Comparison of ENCODE assay signal across 19 cellular contexts in the genomic region with DNA sequence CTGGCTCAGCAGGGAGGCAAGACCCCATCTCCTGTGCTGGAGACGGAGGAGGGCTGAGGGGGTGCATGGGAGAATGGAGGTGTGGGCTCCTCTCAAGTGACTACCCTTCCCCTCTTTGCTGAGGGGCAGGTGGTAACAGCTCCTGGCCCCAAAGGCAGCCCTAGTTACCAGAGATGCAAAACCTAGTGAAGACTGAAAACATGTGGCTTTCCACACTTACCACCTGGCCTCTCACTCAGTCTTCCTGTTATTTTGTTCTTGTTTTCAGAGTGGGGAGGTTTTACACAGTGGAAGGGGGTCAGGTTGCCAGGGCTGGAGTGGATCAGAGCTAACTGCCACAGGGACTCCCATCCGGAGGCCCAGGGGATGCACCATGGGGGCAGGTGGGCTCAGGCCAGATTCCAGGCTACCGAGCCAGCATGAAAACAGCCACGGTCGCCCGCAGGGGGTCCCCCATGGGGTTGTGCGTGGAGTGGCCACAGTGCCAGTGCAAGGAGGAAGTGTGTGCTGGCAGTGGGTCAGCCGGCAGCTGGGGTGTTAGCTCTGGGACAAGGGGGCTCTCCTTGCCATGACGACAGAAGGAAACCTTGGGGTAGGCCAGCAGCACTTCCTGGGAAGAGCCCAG. TPM values are rescaled to one million over a fixed set of nuclear protein-coding genes. Genes with fewer than 3 reads are reported as not detected.
DNase-seq lines count a peak whose midpoint lies in the region; ATAC-seq, FAIRE-seq and TF ChIP-seq lines count a peak whose summit lies in the region.
"Had no signal": no experiment of that assay in that cellular context is flagged by ENCODE, and none has a peak within 500 bp of the region (broad histone marks: within the 10 kb centered on the region; RNA-seq: fewer than 3 reads in every experiment).

No MANE protein-coding gene starts in this region.

- H3K4me1 Mint-ChIP-seq in activated CD8-positive, alpha-beta memory T cell treated with anti-CD3 and anti-CD28 coated beads, Interleukin-2, amount 10 ng/mL, durations not matched to agents 7 days and 5 days: peaks cover 29% of the 10 kb centered on the region
- peaks cover 10 to 34% (median 18%) of the 10 kb centered on the region in 4 donors for H3K4me1 Mint-ChIP-seq in CD4-positive, alpha-beta memory T cell
- H3K4me1 Mint-ChIP-seq in natural killer cell: peaks cover 33 to 46% of the 10 kb centered on the region in 2 donors

- no peaks in the 10 kb centered on the region for H3K27me3 ChIP-seq in CD4-positive, alpha-beta memory T cell (ENCODE audit: insufficient read depth, low read length)
- H3K27me3 ChIP-seq in bronchial epithelial cell (ENCODE audit: control insufficient read depth, insufficient read depth, low read length): peaks cover 5% of the 10 kb centered on the region
- H3K27me3 ChIP-seq: BLaER1 treated with 17β-estradiol and CSF1 and Interleukin-3, amounts not matched to agents 10 nM and 100 nM; MG63 had no signal

- CTCF ChIA-PET in activated CD8-positive, alpha-beta memory T cell treated with anti-CD3 and anti-CD28 coated beads, Interleukin-2, amount 10 ng/mL, durations not matched to agents 7 days and 5 days (lab: Charles Lee): interaction anchor here (1.0 kb wide), 1 partner anchor 720 kb away, joined by 3 read pairs; no protein-coding TSS in a partner anchor
- CTCF ChIA-PET in CD4-positive, alpha-beta memory T cell (lab: Charles Lee; ENCODE audit: partially characterized antibody): interaction anchor here (0.9 kb wide), 1 partner anchor 30 kb away, joined by 4 read pairs; no protein-coding TSS in a partner anchor

- no peaks in the 10 kb centered on the region for H3K36me3 ChIP-seq in CD4-positive, alpha-beta memory T cell (ENCODE audit: insufficient read depth, low read length)
- no peaks in the 10 kb centered on the region for H3K36me3 ChIP-seq in bronchial epithelial cell (ENCODE audit: control insufficient read depth, insufficient read depth, low read length)
- H3K36me3 ChIP-seq: BLaER1 treated with 17β-estradiol and CSF1 and Interleukin-3, amounts not matched to agents 10 nM and 100 nM; MG63 had no signal

- peak overlapping the region; percentile 5 for H3K27ac Mint-ChIP-seq in activated CD8-positive, alpha-beta memory T cell treated with anti-CD3 and anti-CD28 coated beads, Interleukin-2, amount 10 ng/mL, durations not matched to agents 7 days and 5 days
- peak overlapping the region in 5 of 7 donors; percentile 2 to 87 (median 70) for H3K27ac Mint-ChIP-seq in CD4-positive, alpha-beta memory T cell
- peak overlapping the region; percentile 25 to 53 for H3K27ac Mint-ChIP-seq in natural killer cell

- TF ChIP-seq CTCF in bronchial epithelial cell (IDR thresholded peaks at IDR 0.05; ENCODE audit: insufficient read depth, low read length, severe bottlenecking) (no peak), natural killer cell (IDR thresholded peaks at IDR 0.05) (no peak)

- H3K9me3 Mint-ChIP-seq in activated CD8-positive, alpha-beta memory T cell treated with anti-CD3 and anti-CD28 coated beads, Interleukin-2, amount 10 ng/mL, durations not matched to agents 7 days and 5 days (ENCODE audit: low read depth): peaks cover 2% of the 10 kb centered on the region
- H3K9me3 Mint-ChIP-seq in CD4-positive, alpha-beta memory T cell: peaks cover 0 to 6% (median 0%) of the 10 kb centered on the region in 8 donors
- no peaks in the 10 kb centered on the region for H3K9me3 Mint-ChIP-seq in natural killer cell

- no peak overlapping the region for H3K4me3 ChIP-seq in CD4-positive, alpha-beta memory T cell (ENCODE audit: low read length in 2 of 2)
- H3K4me3 ChIP-seq in bronchial epithelial cell (ENCODE audit: low read depth, low read length): no peak overlapping the region
- H3K4me3 ChIP-seq: BLaER1 treated with 17β-estradiol and CSF1 and Interleukin-3, amounts not matched to agents 10 nM and 100 nM; MG63 had no signal

- peak; percentile 83 for FAIRE-seq in bronchial epithelial cell (lab: Jason Lieb, UNC)
- FAIRE-seq: A204.1, GM12892 had no signal

- peaks cover 4% of the 10 kb centered on the region for H3K4me1 ChIP-seq in CD4-positive, alpha-beta memory T cell (ENCODE audit: insufficient read depth, low read length)

- no peaks in the 10 kb centered on the region for H3K9me3 ChIP-seq in CD4-positive, alpha-beta memory T cell (ENCODE audit: control insufficient read depth in 1 of 2, low read length in 2 of 2)
- H3K9me3 ChIP-seq: MG63 had no signal

- no peak overlapping the region for H3K4me3 Mint-ChIP-seq in activated CD8-positive, alpha-beta memory T cell treated with anti-CD3 and anti-CD28 coated beads, Interleukin-2, amount 10 ng/mL, durations not matched to agents 7 days and 5 days
- peak overlapping the region in 2 of 8 donors; percentile 57 to 60 for H3K4me3 Mint-ChIP-seq in CD4-positive, alpha-beta memory T cell
- H3K4me3 Mint-ChIP-seq in natural killer cell: peak overlapping the region; percentile 60

- peaks cover 10% of the 10 kb centered on the region for H3K27me3 Mint-ChIP-seq in activated CD8-positive, alpha-beta memory T cell treated with anti-CD3 and anti-CD28 coated beads, Interleukin-2, amount 10 ng/mL, durations not matched to agents 7 days and 5 days
- H3K27me3 Mint-ChIP-seq in CD4-positive, alpha-beta memory T cell: peaks cover 10 to 12% of the 10 kb centered on the region in 2 donors
- peaks cover 2 to 10% of the 10 kb centered on the region in 2 donors for H3K27me3 Mint-ChIP-seq in natural killer cell (ENCODE audit: low read depth in 2 of 2)

- H3K36me3 Mint-ChIP-seq in activated CD8-positive, alpha-beta memory T cell treated with anti-CD3 and anti-CD28 coated beads, Interleukin-2, amount 10 ng/mL, durations not matched to agents 7 days and 5 days: peaks cover 3% of the 10 kb centered on the region
- H3K36me3 Mint-ChIP-seq in CD4-positive, alpha-beta memory T cell: no peaks in the 10 kb centered on the region
- no peaks in the 10 kb centered on the region for H3K36me3 Mint-ChIP-seq in natural killer cell

- H3K27ac ChIP-seq in CD4-positive, alpha-beta memory T cell (ENCODE audit: low read depth, low read length): no peak overlapping the region
- H3K27ac ChIP-seq: BLaER1 treated with 17β-estradiol and CSF1 and Interleukin-3, amounts not matched to agents 10 nM and 100 nM had no signal

- POLR2A ChIA-PET in CD4-positive, alpha-beta memory T cell (lab: Charles Lee; ENCODE audit: partially characterized antibody): interaction anchor here (1.1 kb wide), 1 partner anchor 71 kb away, joined by 4 read pairs; a partner anchor contains a TSS

- no peak for DNase-seq in activated CD8-positive, alpha-beta memory T cell treated with anti-CD3 and anti-CD28 coated beads, Interleukin-2, amount 10 ng/mL, durations not matched to agents 7 days and 5 days
- DNase-seq in activated CD8-positive, alpha-beta memory T cell treated with anti-CD3 and anti-CD28 coated beads for 24 hours: no peak
- no peak for DNase-seq in CD4-positive, alpha-beta memory T cell
- DNase-seq in bronchial epithelial cell (ENCODE audit: low read depth) (no peak), natural killer cell (no peak), mesenteric fat pad (ENCODE audit: low spot score) (no peak)
- DNase-seq: COR-L47, DMS153, MG63, NCI-H1092 treated with DMSO at 0.1 percent for 48 hours, NCI-H2107, NCI-H226, NCI-H526, SHP77 treated with DMSO at 0.1 percent for 48 hours had no signal

- intact Hi-C loops in CD4-positive, alpha-beta memory T cell (cut with micrococcal nuclease): no loop called here
- intact Hi-C loops in natural killer cell (cut with micrococcal nuclease): no loop called here

- no peak for ATAC-seq in activated CD8-positive, alpha-beta memory T cell treated with anti-CD3 and anti-CD28 coated beads, Interleukin-2, amount 10 ng/mL, durations not matched to agents 7 days and 5 days
- ATAC-seq in natural killer cell (peak in 1 of 3 donors; percentile 45), HG02763 (IDR thresholded peaks at IDR 0.05; ENCODE audit: unreplicated experiment) (no peak), GM21367 (IDR thresholded peaks at IDR 0.05; ENCODE audit: unreplicated experiment) (no peak)

RNA-seq across cellular contexts. Expression of a gene that starts 21.1 kb away (rescaled TPM):
- total RNA-seq in activated CD8-positive, alpha-beta memory T cell treated with anti-CD3 and anti-CD28 coated beads, Interleukin-2, amount 10 ng/mL, durations not matched to agents 7 days and 5 days: not detected
- total RNA-seq in CD4-positive, alpha-beta memory T cell: not detected
- polyA plus RNA-seq in CD4-positive, alpha-beta memory T cell: not detected
- total RNA-seq in bronchial epithelial cell (not detected in 2 replicates), natural killer cell (not detected), mesenteric fat pad (not detected)

Comparison
In these comparisons a context has a peak if more than half of its experiments do, and no peak if none do; other contexts are left out.
1. H3K27ac Mint-ChIP-seq: peak in every context shown above with its lines; median percentile 70 in CD4-positive, alpha-beta memory T cell; 39 in natural killer cell; 5 in activated CD8-positive, alpha-beta memory T cell treated with anti-CD3 and anti-CD28 coated beads, Interleukin-2, amount 10 ng/mL, durations not matched to agents 7 days and 5 days.